In genomic region chr9:3793363-3793762, GRCh38 we compare ENCODE assay signal across 1 cellular context.
TF ChIP-seq lines count a peak whose summit lies in the region.

No MANE protein-coding gene starts in this region.

TF ChIP-seq in GM23338, 12 proteins besides CTCF, POLR2A, EP300 and RAD21 (continued from another document):
- TF ChIP-seq ETS1 (IDR thresholded peaks at IDR 0.05) (no peak), ZNF114 (CRISPR knock-in tag; IDR thresholded peaks at IDR 0.05) (no peak), CREB1 (CRISPR knock-in tag; IDR thresholded peaks at IDR 0.05; ENCODE audit: low read depth) (no peak), REST (IDR thresholded peaks at IDR 0.05; ENCODE audit: unreplicated experiment) (no peak), NANOG (IDR thresholded peaks at IDR 0.05; ENCODE audit: borderline replicate concordance) (no peak), STAT1 (IDR thresholded peaks at IDR 0.05; ENCODE audit: unreplicated experiment) (no peak), ZNF462 (CRISPR knock-in tag; IDR thresholded peaks at IDR 0.05) (no peak), EZH2 (IDR thresholded peaks at IDR 0.05; ENCODE audit: low read depth, unreplicated experiment) (no peak), ZNF331 (CRISPR knock-in tag; IDR thresholded peaks at IDR 0.05; ENCODE audit: low read depth) (no peak)
